In the genomic region with DNA sequence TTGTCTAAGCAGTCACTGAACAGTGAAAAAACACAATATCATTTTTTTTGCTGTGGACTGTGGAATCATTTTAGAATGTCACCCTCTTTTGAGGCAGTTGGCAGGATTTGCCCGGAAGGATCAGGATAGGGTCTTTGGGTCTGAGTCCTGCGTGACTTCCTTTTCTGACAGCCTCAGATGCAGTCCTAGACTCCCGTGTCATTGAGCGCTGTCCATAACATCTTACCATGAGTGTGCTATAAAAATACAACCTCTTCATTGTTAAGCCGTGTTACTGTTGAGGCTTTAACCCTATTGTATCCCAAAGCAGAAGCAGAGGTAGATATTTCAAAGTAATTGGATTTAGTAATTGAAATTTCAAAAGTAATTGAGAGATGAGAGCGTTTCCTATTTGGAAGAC, we compare ENCODE assay signal across 13 cellular contexts. TPM values are rescaled to one million over a fixed set of nuclear protein-coding genes. Genes with fewer than 3 reads are reported as not detected.
DNase-seq lines count a peak whose midpoint lies in the region; ATAC-seq and TF ChIP-seq lines count a peak whose summit lies in the region.
"Had no signal": no experiment of that assay in that cellular context is flagged by ENCODE, and none has a peak within 500 bp of the region (broad histone marks: within the 10 kb centered on the region; RNA-seq: fewer than 3 reads in every experiment).

No MANE protein-coding gene starts in this region.

- H3K4me3 ChIP-seq in BLaER1, result no peak overlapping the region
- peak overlapping the region; percentile 56 for H3K4me3 ChIP-seq in Karpas-422 (ENCODE audit: low read length)
- no peak overlapping the region for H3K4me3 ChIP-seq in Peyer's patch
- H3K4me3 ChIP-seq: adrenal gland, upper lobe of right lung had no signal

- no peak for ATAC-seq in naive thymus-derived CD8-positive, alpha-beta T cell
- ATAC-seq in HG02970 (IDR thresholded peaks at IDR 0.05; ENCODE audit: low FRiP score, unreplicated experiment), result no peak

- no peak for TF ChIP-seq CTCF in Peyer's patch (IDR thresholded peaks at IDR 0.05)

- no peaks in the 10 kb centered on the region for H3K27me3 Mint-ChIP-seq in dendritic cell treated with granulocyte-macrophage colony-stimulating factor and Interleukin-4, amounts not matched to agents 40 ng/mL and 50 ng/mL, for 4 days
- H3K27me3 Mint-ChIP-seq in naive thymus-derived CD8-positive, alpha-beta T cell, result no peaks in the 10 kb centered on the region

- no peak for TF ChIP-seq POLR2A in Peyer's patch (IDR thresholded peaks at IDR 0.05)

- H3K9me2 ChIP-seq in Karpas-422 (replicated peaks; ENCODE audit: insufficient read depth, low read length), result no peaks in the 10 kb centered on the region

- intact Hi-C loops in dendritic cell treated with granulocyte-macrophage colony-stimulating factor and Interleukin-4, amounts not matched to agents 40 ng/mL and 50 ng/mL, for 4 days (cut with micrococcal nuclease), result no loop called here

- POLR2A ChIA-PET in naive thymus-derived CD8-positive, alpha-beta T cell (lab: Charles Lee), result interaction anchor here (1.9 kb wide), 1 partner anchor 16 kb away, joined by 6 read pairs; no protein-coding TSS in a partner anchor

- peaks cover 37% of the 10 kb centered on the region for H3K36me3 ChIP-seq in BLaER1
- peaks cover 9% of the 10 kb centered on the region; the same call in 1 of the 2 replicates for H3K36me3 ChIP-seq in Karpas-422 (ENCODE audit: insufficient read depth, low read length)
- no peaks in the 10 kb centered on the region for H3K36me3 ChIP-seq in Peyer's patch
- H3K36me3 ChIP-seq: adrenal gland, upper lobe of right lung had no signal

- no peaks in the 10 kb centered on the region for H3K9me3 Mint-ChIP-seq in dendritic cell treated with granulocyte-macrophage colony-stimulating factor and Interleukin-4, amounts not matched to agents 40 ng/mL and 50 ng/mL, for 4 days
- H3K9me3 Mint-ChIP-seq in naive thymus-derived CD8-positive, alpha-beta T cell, result peaks cover 0 to 9% (median 0%) of the 10 kb centered on the region in 9 donors

- H3K9ac ChIP-seq in BLaER1 (no peak overlapping the region), Karpas-422 (ENCODE audit: low read length) (peak overlapping the region; percentile 53)

- no peak overlapping the region for H2AFZ ChIP-seq in Karpas-422 (ENCODE audit: low read length)

- H3K9me3 ChIP-seq in BLaER1 (peaks cover 16% of the 10 kb centered on the region), Karpas-422 (ENCODE audit: low read length) (no peaks in the 10 kb centered on the region), Peyer's patch (no peaks in the 10 kb centered on the region)
- H3K9me3 ChIP-seq: adrenal gland, upper lobe of right lung had no signal

- peak overlapping the region; percentile 41 for H3K27ac Mint-ChIP-seq in dendritic cell treated with granulocyte-macrophage colony-stimulating factor and Interleukin-4, amounts not matched to agents 40 ng/mL and 50 ng/mL, for 4 days
- peak overlapping the region in 8 of 10 donors; percentile 45 to 90 (median 68) for H3K27ac Mint-ChIP-seq in naive thymus-derived CD8-positive, alpha-beta T cell

- H3K27ac ChIP-seq in BLaER1 (no peak overlapping the region), Karpas-422 (ENCODE audit: low read length) (peak overlapping the region; percentile 82), Peyer's patch (no peak overlapping the region)
- H3K27ac ChIP-seq: adrenal gland, upper lobe of right lung had no signal

- peaks cover 5% of the 10 kb centered on the region for H3K36me3 Mint-ChIP-seq in dendritic cell treated with granulocyte-macrophage colony-stimulating factor and Interleukin-4, amounts not matched to agents 40 ng/mL and 50 ng/mL, for 4 days (ENCODE audit: low read depth)
- peaks cover 0 to 2% (median 1%) of the 10 kb centered on the region in 3 donors for H3K36me3 Mint-ChIP-seq in naive thymus-derived CD8-positive, alpha-beta T cell

- H4K20me1 ChIP-seq in BLaER1, result peaks cover 100% of the 10 kb centered on the region
- peaks cover 9% of the 10 kb centered on the region; the same call in 1 of the 2 replicates for H4K20me1 ChIP-seq in Karpas-422 (ENCODE audit: insufficient read depth, low read depth, low read length)

- peaks cover 21% of the 10 kb centered on the region for H3K4me1 ChIP-seq in BLaER1
- H3K4me1 ChIP-seq in Karpas-422 (ENCODE audit: low read length), result peaks cover 82% of the 10 kb centered on the region
- peaks cover 0 to 15% (median 4%) of the 10 kb centered on the region in 4 donors for H3K4me1 ChIP-seq in Peyer's patch

- peaks cover 99% of the 10 kb centered on the region for H3K79me2 ChIP-seq in Karpas-422 (ENCODE audit: low read length)

- H3K27me3 ChIP-seq in BLaER1 (no peaks in the 10 kb centered on the region), Karpas-422 (ENCODE audit: low read length) (no peaks in the 10 kb centered on the region), Peyer's patch (no peaks in the 10 kb centered on the region)
- H3K27me3 ChIP-seq: adrenal gland, upper lobe of right lung had no signal

- DNase-seq in Karpas-422, result no peak
- DNase-seq in naive thymus-derived CD8-positive, alpha-beta T cell, result no peak
- no peak for DNase-seq in T-helper 9 cell
- DNase-seq in Peyer's patch, result no peak
- no peak for DNase-seq in activated CD8-positive, alpha-beta memory T cell treated with anti-CD3 and anti-CD28 coated beads, Interleukin-2, amount 50 U/mL, for 48 hours
- DNase-seq: activated CD8-positive, alpha-beta memory T cell treated with anti-CD3 and anti-CD28 coated beads for 24 hours; AML-193; NCI-H1048; upper lobe of right lung had no signal

- peak overlapping the region; percentile 12; the same call in 1 of the 2 replicates for H3K4me2 ChIP-seq in BLaER1
- peak overlapping the region; percentile 76 for H3K4me2 ChIP-seq in Karpas-422 (ENCODE audit: low read depth, low read length, poor library complexity, severe bottlenecking)

- peaks cover 71% of the 10 kb centered on the region for H3K4me1 Mint-ChIP-seq in dendritic cell treated with granulocyte-macrophage colony-stimulating factor and Interleukin-4, amounts not matched to agents 40 ng/mL and 50 ng/mL, for 4 days (ENCODE audit: low read depth)
- H3K4me1 Mint-ChIP-seq in naive thymus-derived CD8-positive, alpha-beta T cell, result peaks cover 55 to 98% (median 92%) of the 10 kb centered on the region in 4 donors

- H3K4me3 Mint-ChIP-seq in dendritic cell treated with granulocyte-macrophage colony-stimulating factor and Interleukin-4, amounts not matched to agents 40 ng/mL and 50 ng/mL, for 4 days, result no peak overlapping the region
- H3K4me3 Mint-ChIP-seq in naive thymus-derived CD8-positive, alpha-beta T cell, result peak overlapping the region in 9 of 10 donors; percentile 0 to 71 (median 51)

RNA-seq across cellular contexts. Expression of gene ARID1B, which starts 30.6 kb away (rescaled TPM):
- 104 and 174 TPM in 2 replicates for total RNA-seq in Karpas-422 (2014; rRNA removed; shearing (Covaris generic); ENCODE audit: low replicate concordance)
- total RNA-seq in naive thymus-derived CD8-positive, alpha-beta T cell, result 100 to 1,000 TPM; 119 to 122 TPM
- 10 to 100 TPM in 2 of 3 donors, 1 to 10 TPM in 1; 9.0 to 18.6 (median 11.2) TPM for polyA plus RNA-seq in naive thymus-derived CD8-positive, alpha-beta T cell
- total RNA-seq in Peyer's patch, result 100 to 1,000 TPM; 117 to 174 (median 149) TPM
